14 cellular contexts compared by ENCODE assay signal in genomic region chr7:99928188-99928587, GRCh38. TPM values are rescaled to one million over a fixed set of nuclear protein-coding genes. Genes with fewer than 3 reads are reported as not detected.
DNase-seq lines count a peak whose midpoint lies in the region; ATAC-seq and TF ChIP-seq lines count a peak whose summit lies in the region.
"Had no signal": no experiment of that assay in that cellular context is flagged by ENCODE, and none has a peak within 500 bp of the region (broad histone marks: within the 10 kb centered on the region; RNA-seq: fewer than 3 reads in every experiment).

No MANE protein-coding gene starts in this region.

- CTCF ChIA-PET in CD8-positive, alpha-beta T cell (lab: Charles Lee), result interaction anchor here (0.9 to 3.0 kb wide), 6 partner anchors 9 to 66 kb away, joined by 3 to 9 read pairs (median 5); partner anchors contain the start of gene TRIM4
- CTCF ChIA-PET in WTC11 (lab: Charles Lee), result no interaction called here

- intact Hi-C loops in CD8-positive, alpha-beta T cell (cut with DNase I, micrococcal nuclease), result no loop called here

- no peak overlapping the region for H3K27ac Mint-ChIP-seq in activated naive CD4-positive, alpha-beta T cell treated with anti-CD3 and anti-CD28 coated beads, Interleukin-2, amount 50 U/mL, for 24 hours
- H3K27ac Mint-ChIP-seq in activated naive CD4-positive, alpha-beta T cell treated with anti-CD3 and anti-CD28 coated beads, Interleukin-2, amount 50 U/mL, for 72 hours, result no peak overlapping the region
- no peak overlapping the region for H3K27ac Mint-ChIP-seq in CD8-positive, alpha-beta T cell
- H3K27ac Mint-ChIP-seq in WTC11, result peak overlapping the region; percentile 29; the same call in 1 of the 2 replicates
- H3K27ac Mint-ChIP-seq in nephron progenitor cell, result no peak overlapping the region

- no peak overlapping the region for H3K27ac ChIP-seq in CD8-positive, alpha-beta T cell (ENCODE audit: low read depth, low read length)
- H3K27ac ChIP-seq: GM23248 had no signal

- no peak for DNase-seq in activated naive CD4-positive, alpha-beta T cell treated with anti-CD3 and anti-CD28 coated beads, Interleukin-2, amount 50 U/mL, for 72 hours (ENCODE audit: low spot score in 2 of 2)
- no peak for DNase-seq in CD8-positive, alpha-beta T cell
- DNase-seq in WTC11 (ENCODE audit: low spot score), result no peak
- no peak for DNase-seq in nephron progenitor cell
- DNase-seq: AML-193, GF-D8, GM23248, NCI-H1048, NCI-H1694, NCI-H446 treated with DMSO at 0.1 percent for 48 hours, NCI-H774 had no signal

- TF ChIP-seq CTCF in CD8-positive, alpha-beta T cell (IDR thresholded peaks at IDR 0.05), result no peak
- TF ChIP-seq CTCF in WTC11 (IDR thresholded peaks at IDR 0.05) (no peak), nephron progenitor cell (IDR thresholded peaks at IDR 0.05) (no peak)

- ATAC-seq in activated naive CD4-positive, alpha-beta T cell treated with anti-CD3 and anti-CD28 coated beads, Interleukin-2, amount 50 U/mL, for 72 hours, result no peak
- no peak for ATAC-seq in CD8-positive, alpha-beta T cell
- ATAC-seq in WTC11 (no peak), HG03095 (IDR thresholded peaks at IDR 0.05; ENCODE audit: unreplicated experiment) (no peak), GM21381 (IDR thresholded peaks at IDR 0.05; ENCODE audit: unreplicated experiment) (no peak)

- H3K4me1 ChIP-seq in CD8-positive, alpha-beta T cell (ENCODE audit: insufficient read depth, low read length), result peaks cover 20% of the 10 kb centered on the region

- H3K4me3 ChIP-seq in CD8-positive, alpha-beta T cell (ENCODE audit: low read depth, low read length), result no peak overlapping the region
- H3K4me3 ChIP-seq: GM23248 had no signal

- no peaks in the 10 kb centered on the region for H3K27me3 ChIP-seq in CD8-positive, alpha-beta T cell (ENCODE audit: insufficient read depth, low read length)

- peak overlapping the region; percentile 75 for H3K4me3 Mint-ChIP-seq in activated naive CD4-positive, alpha-beta T cell treated with anti-CD3 and anti-CD28 coated beads, Interleukin-2, amount 50 U/mL, for 24 hours
- peak overlapping the region; percentile 75 for H3K4me3 Mint-ChIP-seq in CD8-positive, alpha-beta T cell
- 0 out of 2 replicates have a peak overlapping the region, but pooled peaks have one; percentile 64 for H3K4me3 Mint-ChIP-seq in WTC11
- peak overlapping the region; percentile 59 for H3K4me3 Mint-ChIP-seq in nephron progenitor cell

- peaks cover 1% of the 10 kb centered on the region for H3K27me3 Mint-ChIP-seq in activated naive CD4-positive, alpha-beta T cell treated with anti-CD3 and anti-CD28 coated beads, Interleukin-2, amount 50 U/mL, for 24 hours
- H3K27me3 Mint-ChIP-seq in CD8-positive, alpha-beta T cell (ENCODE audit: low read depth), result peaks cover 15% of the 10 kb centered on the region
- H3K27me3 Mint-ChIP-seq in WTC11 (ENCODE audit: low read depth) (peaks cover 14% of the 10 kb centered on the region), nephron progenitor cell (ENCODE audit: low read depth, poor library complexity) (peaks cover 71% of the 10 kb centered on the region)

- H3K36me3 ChIP-seq in CD8-positive, alpha-beta T cell (ENCODE audit: insufficient read depth, low read length), result no peaks in the 10 kb centered on the region

- peaks cover 28% of the 10 kb centered on the region for H3K4me1 Mint-ChIP-seq in activated naive CD4-positive, alpha-beta T cell treated with anti-CD3 and anti-CD28 coated beads, Interleukin-2, amount 50 U/mL, for 24 hours
- peaks cover 23% of the 10 kb centered on the region for H3K4me1 Mint-ChIP-seq in CD8-positive, alpha-beta T cell (ENCODE audit: low read depth)
- H3K4me1 Mint-ChIP-seq in WTC11 (peaks cover 41% of the 10 kb centered on the region), nephron progenitor cell (peaks cover 33% of the 10 kb centered on the region)

- H3K36me3 Mint-ChIP-seq in activated naive CD4-positive, alpha-beta T cell treated with anti-CD3 and anti-CD28 coated beads, Interleukin-2, amount 50 U/mL, for 24 hours, result no peaks in the 10 kb centered on the region
- no peaks in the 10 kb centered on the region for H3K36me3 Mint-ChIP-seq in activated naive CD4-positive, alpha-beta T cell treated with anti-CD3 and anti-CD28 coated beads, Interleukin-2, amount 50 U/mL, for 72 hours
- H3K36me3 Mint-ChIP-seq in CD8-positive, alpha-beta T cell, result no peaks in the 10 kb centered on the region
- peaks cover 3% of the 10 kb centered on the region for H3K36me3 Mint-ChIP-seq in WTC11
- H3K36me3 Mint-ChIP-seq in nephron progenitor cell (ENCODE audit: low read depth), result no peaks in the 10 kb centered on the region

- POLR2A ChIA-PET in CD8-positive, alpha-beta T cell (lab: Charles Lee), result interaction anchor here (3.0 kb wide), 1 partner anchor 9 kb away, joined by 19 read pairs; the partner anchor contains the start of gene TRIM4
- POLR2A ChIA-PET in WTC11 (lab: Charles Lee), result no interaction called here

- H3K9me3 Mint-ChIP-seq in activated naive CD4-positive, alpha-beta T cell treated with anti-CD3 and anti-CD28 coated beads, Interleukin-2, amount 50 U/mL, for 24 hours, result no peaks in the 10 kb centered on the region
- H3K9me3 Mint-ChIP-seq in activated naive CD4-positive, alpha-beta T cell treated with anti-CD3 and anti-CD28 coated beads, Interleukin-2, amount 50 U/mL, for 72 hours, result no peaks in the 10 kb centered on the region
- no peaks in the 10 kb centered on the region for H3K9me3 Mint-ChIP-seq in CD8-positive, alpha-beta T cell
- H3K9me3 Mint-ChIP-seq in WTC11 (peaks cover 14% of the 10 kb centered on the region), nephron progenitor cell (no peaks in the 10 kb centered on the region)

- H3K9me3 ChIP-seq in CD8-positive, alpha-beta T cell (ENCODE audit: low read length), result no peaks in the 10 kb centered on the region

TF ChIP-seq in WTC11, 78 proteins besides CTCF, POLR2A, EP300 and RAD21:
- TF ChIP-seq, protein P1, sequence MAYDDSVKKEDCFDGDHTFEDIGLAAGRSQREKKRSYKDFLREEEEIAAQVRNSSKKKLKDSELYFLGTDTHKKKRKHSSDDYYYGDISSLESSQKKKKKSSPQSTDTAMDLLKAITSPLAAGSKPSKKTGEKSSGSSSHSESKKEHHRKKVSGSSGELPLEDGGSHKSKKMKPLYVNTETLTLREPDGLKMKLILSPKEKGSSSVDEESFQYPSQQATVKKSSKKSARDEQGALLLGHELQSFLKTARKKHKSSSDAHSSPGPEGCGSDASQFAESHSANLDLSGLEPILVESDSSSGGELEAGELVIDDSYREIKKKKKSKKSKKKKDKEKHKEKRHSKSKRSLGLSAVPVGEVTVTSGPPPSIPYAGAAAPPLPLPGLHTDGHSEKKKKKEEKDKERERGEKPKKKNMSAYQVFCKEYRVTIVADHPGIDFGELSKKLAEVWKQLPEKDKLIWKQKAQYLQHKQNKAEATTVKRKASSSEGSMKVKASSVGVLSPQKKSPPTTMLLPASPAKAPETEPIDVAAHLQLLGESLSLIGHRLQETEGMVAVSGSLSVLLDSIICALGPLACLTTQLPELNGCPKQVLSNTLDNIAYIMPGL (CRISPR knock-in tag; IDR thresholded peaks at IDR 0.05), result no peak
- TF ChIP-seq USF2 (CRISPR knock-in tag; IDR thresholded peaks at IDR 0.05) (no peak), ZBTB21 (CRISPR knock-in tag; IDR thresholded peaks at IDR 0.05; ENCODE audit: borderline replicate concordance) (no peak), GTF2I (CRISPR knock-in tag; conservative IDR thresholded peaks at IDR 0.05) (no peak), JAZF1 (CRISPR knock-in tag; IDR thresholded peaks at IDR 0.05) (no peak), TEAD1 (CRISPR knock-in tag; IDR thresholded peaks at IDR 0.05) (no peak)

RNA-seq across cellular contexts. Expression of gene GJC3, which starts 1.2 kb away (rescaled TPM):
- total RNA-seq in activated naive CD4-positive, alpha-beta T cell treated with anti-CD3 and anti-CD28 coated beads, Interleukin-2, amount 50 U/mL, for 72 hours, result under 1 TPM; 0.68 to 0.89 TPM
- total RNA-seq in CD8-positive, alpha-beta T cell, result not detected
- 2.9 to 3.7 TPM (median 3.4 TPM) in 3 replicates for total RNA-seq in WTC11 (2021)
- total RNA-seq: GM23248 had no signal

RNA-seq across cellular contexts. Expression of gene TRIM4, which starts 8.9 kb away (rescaled TPM):
- 10 to 100 TPM; 25.8 to 28.3 TPM for total RNA-seq in activated naive CD4-positive, alpha-beta T cell treated with anti-CD3 and anti-CD28 coated beads, Interleukin-2, amount 50 U/mL, for 72 hours
- 10 to 100 TPM; 22.5 to 24.9 TPM for total RNA-seq in CD8-positive, alpha-beta T cell
- 6.6 to 9.8 TPM (median 9.3 TPM) in 3 replicates for total RNA-seq in WTC11 (2021)

RNA-seq across cellular contexts. Expression of gene AZGP1, which starts 47.6 kb away (rescaled TPM):
- under 1 TPM in 1 of 2 donors, not detected in 1; 0.43 TPM for total RNA-seq in activated naive CD4-positive, alpha-beta T cell treated with anti-CD3 and anti-CD28 coated beads, Interleukin-2, amount 50 U/mL, for 72 hours
- total RNA-seq in CD8-positive, alpha-beta T cell, result not detected
- total RNA-seq in WTC11 (2021), result 1.6 to 2.7 TPM (median 1.8 TPM) in 3 replicates
- total RNA-seq: GM23248 had no signal

RNA-seq across cellular contexts. Expression of gene OR2AE1, which starts 51.4 kb away (rescaled TPM):
- under 1 TPM in 1 of 2 donors, not detected in 1; 0.31 TPM for total RNA-seq in activated naive CD4-positive, alpha-beta T cell treated with anti-CD3 and anti-CD28 coated beads, Interleukin-2, amount 50 U/mL, for 72 hours
- under 1 TPM in 1 of 2 experiments, not detected in 1; 0.79 TPM for total RNA-seq in CD8-positive, alpha-beta T cell
- total RNA-seq in WTC11 (2021), result 0.15 TPM in 1 of 3 replicates, not detected in the others
- total RNA-seq: GM23248 had no signal
